Comparison of ENCODE assay signal across 20 cellular contexts in the genomic region with DNA sequence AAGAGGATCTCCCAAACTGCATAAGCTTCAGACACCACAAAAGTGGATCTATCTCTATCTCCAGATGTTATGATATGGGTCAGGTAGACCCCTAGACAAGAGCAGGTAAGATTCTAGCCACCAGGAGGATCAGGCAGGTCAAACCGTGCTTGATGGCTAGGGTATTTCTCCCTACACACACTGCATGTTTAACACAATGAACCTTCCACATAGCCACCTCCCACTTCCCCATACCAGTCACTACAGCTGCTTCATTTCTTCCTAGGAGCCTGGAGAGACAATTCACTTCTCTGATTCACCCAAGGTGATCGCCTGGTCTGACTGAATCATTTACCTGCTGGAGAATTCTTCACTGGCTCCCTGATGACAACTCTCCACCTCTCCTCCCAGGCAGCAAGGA.
A peak's percentile ranks its signal among the peaks of the same experiment; 100 is the strongest.
DNase-seq lines count a peak whose midpoint lies in the region; ATAC-seq, FAIRE-seq and TF ChIP-seq lines count a peak whose summit lies in the region.
"Had no signal": no experiment of that assay in that cellular context is flagged by ENCODE, and none has a peak within 500 bp of the region (broad histone marks: within the 10 kb centered on the region; RNA-seq: fewer than 3 reads in every experiment).

No MANE protein-coding gene starts in this region.

- H3K36me3 ChIP-seq in GM23338 (ENCODE audit: insufficient read depth) (no peaks in the 10 kb centered on the region), endodermal cell (ENCODE audit: control insufficient read depth, insufficient read depth, low read length) (no peaks in the 10 kb centered on the region), kidney (ENCODE audit: control insufficient read depth in 1 of 2, insufficient read depth in 2 of 2, low read length in 2 of 2) (no peaks in the 10 kb centered on the region), trophoblast cell (ENCODE audit: control insufficient read depth in 1 of 2, insufficient read depth in 2 of 2, low read length in 2 of 2) (no peaks in the 10 kb centered on the region)
- H3K36me3 ChIP-seq: SJCRH30 had no signal

- H3K9me3 ChIP-seq in endodermal cell (ENCODE audit: control insufficient read depth, low read length) (no peaks in the 10 kb centered on the region), kidney (ENCODE audit: control insufficient read depth in 1 of 2, low read length in 2 of 2) (no peaks in the 10 kb centered on the region), trophoblast cell (ENCODE audit: insufficient read depth, low read depth, low read length) (peaks cover 1% of the 10 kb centered on the region)
- H3K9me3 ChIP-seq: A549 had no signal

- no peak overlapping the region for H3K9ac ChIP-seq in endodermal cell (ENCODE audit: extremely low read depth, low read length, poor library complexity, severe bottlenecking)
- H3K9ac ChIP-seq in kidney (ENCODE audit: low read length in 2 of 2) = no peak overlapping the region
- no peak overlapping the region for H3K9ac ChIP-seq in trophoblast cell (ENCODE audit: low read length)

- H3K4me3 ChIP-seq in GM23338 = no peak overlapping the region
- H3K4me3 ChIP-seq in endodermal cell (ENCODE audit: low read length) = no peak overlapping the region
- H3K4me3 ChIP-seq in kidney (ENCODE audit: low read length in 2 of 2) = no peak overlapping the region
- H3K4me3 ChIP-seq in trophoblast cell (ENCODE audit: low read depth, low read length) = no peak overlapping the region
- H3K4me3 ChIP-seq: A549, SJCRH30 had no signal

- H3K14ac ChIP-seq in trophoblast cell (ENCODE audit: low read length) = no peak overlapping the region

- H2AFZ ChIP-seq in GM23338 (0 out of 2 replicates have a peak overlapping the region, but pooled peaks have one; percentile 18), trophoblast cell (ENCODE audit: insufficient read depth, low read length, poor library complexity) (no peak overlapping the region)

- no peak overlapping the region for H3K27ac ChIP-seq in GM23338 (ENCODE audit: low read depth)
- H3K27ac ChIP-seq in endodermal cell (ENCODE audit: low read depth, low read length) = no peak overlapping the region
- H3K27ac ChIP-seq in kidney (ENCODE audit: low read depth in 2 of 2, low read length in 2 of 2) = peak overlapping the region; percentile 53 to 61
- H3K27ac ChIP-seq in trophoblast cell (ENCODE audit: low read depth, low read length) = no peak overlapping the region
- H3K27ac ChIP-seq: A549, RWPE1, SJCRH30 had no signal

- no peak overlapping the region for H4K12ac ChIP-seq in trophoblast cell (ENCODE audit: low read depth, low read length)

- H3K9me3 Mint-ChIP-seq in GM23338 (peaks cover 14% of the 10 kb centered on the region; the same call in 2 of the 3 replicates), endodermal cell (peaks cover 9% of the 10 kb centered on the region)

- TF ChIP-seq CTCF in GM23338 (conservative IDR thresholded peaks at IDR 0.05; ENCODE audit: low read depth in 2 of 2) (no peak), endodermal cell (conservative IDR thresholded peaks at IDR 0.05) (peak; percentile 52), kidney (IDR thresholded peaks at IDR 0.05; ENCODE audit: borderline replicate concordance, extremely low read depth, insufficient read depth) (no peak)

- no peaks in the 10 kb centered on the region for H4K20me1 ChIP-seq in GM23338 (replicated peaks; ENCODE audit: insufficient read depth)

- no peak overlapping the region for H2BK5ac ChIP-seq in trophoblast cell (ENCODE audit: low read depth, low read length, poor library complexity)

- FAIRE-seq in kidney (lab: Jason Lieb, UNC) = no peak
- FAIRE-seq: A549, GM12891 had no signal

- H3K4ac ChIP-seq in trophoblast cell (ENCODE audit: low read depth, low read length) = no peak overlapping the region

- H4K8ac ChIP-seq in trophoblast cell (ENCODE audit: low read depth, low read length) = no peak overlapping the region

- H3K23ac ChIP-seq in trophoblast cell (ENCODE audit: low read length) = no peak overlapping the region

- H3K4me1 Mint-ChIP-seq in GM23338 = peaks cover 5% of the 10 kb centered on the region; the same call in 2 of the 3 replicates
- H3K4me1 Mint-ChIP-seq in endodermal cell = no peaks in the 10 kb centered on the region
- H3K4me1 Mint-ChIP-seq: IgD-negative memory B cell had no signal

- H2BK12ac ChIP-seq in trophoblast cell (ENCODE audit: low read length) = no peak overlapping the region

- H3K36me3 Mint-ChIP-seq in GM23338 (ENCODE audit: low read depth) = peaks cover 7% of the 10 kb centered on the region; the same call in 2 of the 3 replicates
- H3K36me3 Mint-ChIP-seq in endodermal cell (ENCODE audit: low read depth) = no peaks in the 10 kb centered on the region
- H3K36me3 Mint-ChIP-seq: IgD-negative memory B cell had no signal

- peak; percentile 67 for ATAC-seq in GM23338
- ATAC-seq in GM19452 (IDR thresholded peaks at IDR 0.05; ENCODE audit: unreplicated experiment) = no peak
- ATAC-seq: A549, PC-3 had no signal

- no peak overlapping the region for H3K27ac Mint-ChIP-seq in GM23338
- no peak overlapping the region for H3K27ac Mint-ChIP-seq in endodermal cell
- H3K27ac Mint-ChIP-seq: IgD-negative memory B cell had no signal

- H3K18ac ChIP-seq in trophoblast cell (ENCODE audit: low read length) = no peak overlapping the region

- H2AK5ac ChIP-seq in trophoblast cell (ENCODE audit: low read length) = no peak overlapping the region

- H3K27me3 ChIP-seq in GM23338 (ENCODE audit: insufficient read depth) (no peaks in the 10 kb centered on the region), endodermal cell (ENCODE audit: control insufficient read depth, insufficient read depth, low read length, poor library complexity, severe bottlenecking) (no peaks in the 10 kb centered on the region), trophoblast cell (ENCODE audit: insufficient read depth, low read length) (no peaks in the 10 kb centered on the region)
- H3K27me3 ChIP-seq: SJCRH30 had no signal

- DNase-seq in GM23338 (ENCODE audit: low spot score) (peak; percentile 37), endodermal cell (no peak), kidney (no peak), trophoblast cell (peak; percentile 62 to 77), NCI-H2029 (lab: John Stamatoyannopoulos, UW) (no peak)
- DNase-seq in activated naive CD4-positive, alpha-beta T cell treated with anti-CD3 and anti-CD28 coated beads, Interleukin-2, amount 50 U/mL, for 16 hours = no peak
- DNase-seq: C1 segment of cervical spinal cord, DMS 273 treated with DMSO at 0.1 percent for 48 hours, GF-D8, NCI-H1105 treated with DMSO at 0.1 percent for 48 hours, NCI-H1694 treated with DMSO at 0.1 percent for 48 hours, NCI-H446 treated with DMSO at 0.1 percent for 48 hours, NCI-H774, PC-3, SJCRH30 had no signal

- no peak overlapping the region for H2BK120ac ChIP-seq in trophoblast cell (ENCODE audit: insufficient read depth, low read length, poor library complexity)

- H4K91ac ChIP-seq in trophoblast cell (ENCODE audit: low read depth, low read length) = no peak overlapping the region

- no peaks in the 10 kb centered on the region for H3K79me1 ChIP-seq in trophoblast cell (ENCODE audit: low read length)

- H3K4me2 ChIP-seq in GM23338 (no peak overlapping the region), trophoblast cell (ENCODE audit: low read length) (no peak overlapping the region)
- H3K4me2 ChIP-seq: A549 had no signal

- intact Hi-C loops in kidney (cut with DNase I) = no loop called here

- H3K79me2 ChIP-seq in GM23338 (replicated peaks; ENCODE audit: insufficient read depth) = no peaks in the 10 kb centered on the region
- no peaks in the 10 kb centered on the region for H3K79me2 ChIP-seq in trophoblast cell (ENCODE audit: control insufficient read depth, insufficient read depth, low read length, poor library complexity)

- no peak overlapping the region for H3K4me3 Mint-ChIP-seq in GM23338
- H3K4me3 Mint-ChIP-seq in endodermal cell = no peak overlapping the region
- H3K4me3 Mint-ChIP-seq: IgD-negative memory B cell had no signal

- H3F3A ChIP-seq in GM23338 (replicated peaks; ENCODE audit: low read depth) = no peaks in the 10 kb centered on the region

- 83 to 100% methylated on average over 2 of the region's 2 CpGs for WGBS in endodermal cell (ENCODE audit: insufficient coverage in 1 of 2, insufficient read length in 1 of 2), 2 experiments
- no CpG with 5 or more reads among the region's 2 CpGs for WGBS in trophoblast cell (ENCODE audit: extremely low coverage, insufficient coverage, insufficient read length)

- no peaks in the 10 kb centered on the region; the same call in 1 of the 2 replicates for H3K9me2 ChIP-seq in GM23338 (ENCODE audit: insufficient read depth)

- no peaks in the 10 kb centered on the region for H3K4me1 ChIP-seq in GM23338 (ENCODE audit: insufficient read depth)
- H3K4me1 ChIP-seq in endodermal cell (ENCODE audit: control insufficient read depth, insufficient read depth, low read length) = no peaks in the 10 kb centered on the region
- H3K4me1 ChIP-seq in kidney (ENCODE audit: control insufficient read depth in 1 of 2, insufficient read depth in 1 of 2, low read depth in 1 of 2, low read length in 2 of 2) = peaks cover 0 to 7% of the 10 kb centered on the region in 2 donors
- H3K4me1 ChIP-seq in trophoblast cell (ENCODE audit: control insufficient read depth in 1 of 2, insufficient read depth in 2 of 2, low read length in 2 of 2) = no peaks in the 10 kb centered on the region
- H3K4me1 ChIP-seq: A549 had no signal

- H3K27me3 Mint-ChIP-seq in GM23338 (ENCODE audit: insufficient read depth, low read depth, poor library complexity) = no peaks in the 10 kb centered on the region
- H3K27me3 Mint-ChIP-seq in endodermal cell (ENCODE audit: insufficient read depth) = no peaks in the 10 kb centered on the region

TF ChIP-seq in GM23338, 12 proteins besides CTCF, POLR2A, EP300 and RAD21 (continues in another document):
- TF ChIP-seq, protein P1, sequence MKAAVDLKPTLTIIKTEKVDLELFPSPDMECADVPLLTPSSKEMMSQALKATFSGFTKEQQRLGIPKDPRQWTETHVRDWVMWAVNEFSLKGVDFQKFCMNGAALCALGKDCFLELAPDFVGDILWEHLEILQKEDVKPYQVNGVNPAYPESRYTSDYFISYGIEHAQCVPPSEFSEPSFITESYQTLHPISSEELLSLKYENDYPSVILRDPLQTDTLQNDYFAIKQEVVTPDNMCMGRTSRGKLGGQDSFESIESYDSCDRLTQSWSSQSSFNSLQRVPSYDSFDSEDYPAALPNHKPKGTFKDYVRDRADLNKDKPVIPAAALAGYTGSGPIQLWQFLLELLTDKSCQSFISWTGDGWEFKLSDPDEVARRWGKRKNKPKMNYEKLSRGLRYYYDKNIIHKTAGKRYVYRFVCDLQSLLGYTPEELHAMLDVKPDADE (IDR thresholded peaks at IDR 0.05) = no peak
- TF ChIP-seq EZH2phosphoT487 (IDR thresholded peaks at IDR 0.05; ENCODE audit: unreplicated experiment) = no peak
- TF ChIP-seq ZNF114 (CRISPR knock-in tag; IDR thresholded peaks at IDR 0.05) = no peak
- TF ChIP-seq NANOG (IDR thresholded peaks at IDR 0.05; ENCODE audit: borderline replicate concordance) = no peak
- no peak for TF ChIP-seq JUNB (IDR thresholded peaks at IDR 0.05; ENCODE audit: unreplicated experiment)
- TF ChIP-seq ZNF331 (CRISPR knock-in tag; IDR thresholded peaks at IDR 0.05; ENCODE audit: low read depth) = no peak
- TF ChIP-seq CREB1 (CRISPR knock-in tag; IDR thresholded peaks at IDR 0.05; ENCODE audit: low read depth) = no peak
- TF ChIP-seq POLR2AphosphoS5 (IDR thresholded peaks at IDR 0.05; ENCODE audit: low read depth) = no peak
- no peak for TF ChIP-seq STAT1 (IDR thresholded peaks at IDR 0.05; ENCODE audit: unreplicated experiment)

Comparison
In these comparisons a context has a peak if more than half of its experiments do, and no peak if none do; other contexts are left out.
1. DNase-seq: peak in GM23338 (single experiment) and trophoblast cell (2 of 2); none in endodermal cell (single experiment), kidney (single experiment), NCI-H2029 (single experiment) and activated naive CD4-positive, alpha-beta T cell treated with anti-CD3 and anti-CD28 coated beads, Interleukin-2, amount 50 U/mL, for 16 hours (single experiment).
2. H3K27ac ChIP-seq: peak in kidney (2 of 2); none in GM23338 (single experiment), endodermal cell (single experiment) and trophoblast cell (single experiment).